In the genomic region with DNA sequence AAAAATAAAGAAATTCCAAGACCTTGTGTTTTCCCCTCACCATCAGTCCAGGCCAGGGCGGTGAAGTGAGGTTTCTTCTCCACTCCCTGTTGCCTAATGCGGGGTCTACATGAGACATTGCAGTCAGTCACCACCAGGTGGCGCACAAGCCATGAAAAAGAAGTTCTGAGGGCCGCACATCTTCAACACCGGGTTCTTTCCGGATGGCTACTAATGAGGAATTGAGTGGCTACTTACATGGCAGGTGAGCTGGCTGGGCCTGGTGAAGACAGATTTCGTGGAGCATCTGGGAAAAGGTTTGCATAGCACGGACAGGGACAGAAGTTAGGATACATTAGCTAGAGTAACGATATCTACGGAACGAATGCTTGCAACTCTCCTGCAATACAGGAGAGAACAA, we compare ENCODE assay signal across 8 cellular contexts. TPM values are rescaled to one million over a fixed set of nuclear protein-coding genes. Genes with fewer than 3 reads are reported as not detected.
DNase-seq lines count a peak whose midpoint lies in the region; ATAC-seq and TF ChIP-seq lines count a peak whose summit lies in the region.

No MANE protein-coding gene starts in this region.

- peak; percentile 88 for ATAC-seq in left lobe of liver
- ATAC-seq in HG02938 (IDR thresholded peaks at IDR 0.05; ENCODE audit: unreplicated experiment): no peak

- peak; percentile 90 for TF ChIP-seq CTCF in choroid plexus epithelial cell (conservative IDR thresholded peaks at IDR 0.05; ENCODE audit: low read depth, low read length)

- CTCF ChIA-PET in HEK293T (lab: Yijun Ruan, JAX): interaction anchor here (0.7 to 1.9 kb wide), 13 partner anchors 11 to 406 kb away, joined by 3 to 14 read pairs (median 4); no protein-coding TSS in a partner anchor

- H3K4me3 ChIP-seq in choroid plexus epithelial cell (ENCODE audit: low read depth, low read length): no peak overlapping the region

- peak; percentile 87 for DNase-seq in Ammon's horn (ENCODE audit: low spot score)
- DNase-seq in HEK293T (ENCODE audit: extremely low spot score): peak; percentile 86
- peak; percentile 83 for DNase-seq in NCI-H510A treated with DMSO at 0.1 percent for 48 hours (lab: John Stamatoyannopoulos, UW)
- peak; percentile 80 to 85 for DNase-seq in activated CD4-positive, alpha-beta T cell treated with anti-CD3 and anti-CD28 coated beads for 4 hours
- peak; percentile 85 for DNase-seq in choroid plexus epithelial cell (ENCODE audit: low read depth)
- peak; percentile 77 for DNase-seq in left lobe of liver (ENCODE audit: low spot score)
- DNase-seq in stimulated activated CD4-positive, alpha-beta T cell treated with anti-CD3 and anti-CD28 coated beads, Interleukin-4, amount 100 ng/mL, for 4 hours: peak; percentile 74 to 80

- POLR2A ChIA-PET in HEK293T (lab: Yijun Ruan, JAX): interaction anchor here (1.7 to 1.8 kb wide), 2 partner anchors 58 to 136 kb away, joined by 5 read pairs; no protein-coding TSS in a partner anchor

TF ChIP-seq in HEK293T, 16 proteins besides CTCF, POLR2A, EP300 and RAD21:
- TF ChIP-seq, protein P1, sequence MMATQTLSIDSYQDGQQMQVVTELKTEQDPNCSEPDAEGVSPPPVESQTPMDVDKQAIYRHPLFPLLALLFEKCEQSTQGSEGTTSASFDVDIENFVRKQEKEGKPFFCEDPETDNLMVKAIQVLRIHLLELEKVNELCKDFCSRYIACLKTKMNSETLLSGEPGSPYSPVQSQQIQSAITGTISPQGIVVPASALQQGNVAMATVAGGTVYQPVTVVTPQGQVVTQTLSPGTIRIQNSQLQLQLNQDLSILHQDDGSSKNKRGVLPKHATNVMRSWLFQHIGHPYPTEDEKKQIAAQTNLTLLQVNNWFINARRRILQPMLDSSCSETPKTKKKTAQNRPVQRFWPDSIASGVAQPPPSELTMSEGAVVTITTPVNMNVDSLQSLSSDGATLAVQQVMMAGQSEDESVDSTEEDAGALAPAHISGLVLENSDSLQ (IDR thresholded peaks at IDR 0.05): no peak
- TF ChIP-seq CTBP1 (IDR thresholded peaks at IDR 0.05; ENCODE audit: borderline replicate concordance): no peak
- TF ChIP-seq TARDBP (IDR thresholded peaks at IDR 0.05): no peak
- no peak for TF ChIP-seq NFRKB (IDR thresholded peaks at IDR 0.05)
- no peak for TF ChIP-seq ELF4 (IDR thresholded peaks at IDR 0.05)
- TF ChIP-seq SUZ12 (IDR thresholded peaks at IDR 0.05): no peak
- no peak for TF ChIP-seq LEF1 (IDR thresholded peaks at IDR 0.05; ENCODE audit: borderline replicate concordance)
- no peak for TF ChIP-seq L3MBTL2 (conservative IDR thresholded peaks at IDR 0.05)
- TF ChIP-seq SP1 (IDR thresholded peaks at IDR 0.05): no peak
- no peak for TF ChIP-seq HDGF (IDR thresholded peaks at IDR 0.05; ENCODE audit: borderline replicate concordance)
- no peak for TF ChIP-seq FOXK2 (IDR thresholded peaks at IDR 0.05)
- no peak for TF ChIP-seq FOXA1 (IDR thresholded peaks at IDR 0.05)
- no peak for TF ChIP-seq FOXM1 (IDR thresholded peaks at IDR 0.05; ENCODE audit: borderline replicate concordance)
- no peak for TF ChIP-seq ZNF384 (IDR thresholded peaks at IDR 0.05)
- TF ChIP-seq BHLHE40 (IDR thresholded peaks at IDR 0.05; ENCODE audit: borderline replicate concordance): no peak

RNA-seq across cellular contexts. Expression of a gene that starts 15.8 kb away (rescaled TPM):
- 14.0 TPM for total RNA-seq in left lobe of liver

RNA-seq across cellular contexts. Expression of a gene that starts 36.3 kb away (rescaled TPM):
- not detected for total RNA-seq in left lobe of liver

RNA-seq across cellular contexts. Expression of a gene that starts 58.9 kb away (rescaled TPM):
- 45.0 TPM for total RNA-seq in left lobe of liver
